In genomic region chr1:21322681-21323016, GRCh38 we compare ENCODE assay signal across 9 cellular contexts. TPM values are rescaled to one million over a fixed set of nuclear protein-coding genes. Genes with fewer than 3 reads are reported as not detected.
A peak's percentile ranks its signal among the peaks of the same experiment; 100 is the strongest.
DNase-seq lines count a peak whose midpoint lies in the region; ATAC-seq and TF ChIP-seq lines count a peak whose summit lies in the region.
"Had no signal": no experiment of that assay in that cellular context is flagged by ENCODE, and none has a peak within 500 bp of the region (broad histone marks: within the 10 kb centered on the region; RNA-seq: fewer than 3 reads in every experiment).

No MANE protein-coding gene starts in this region.

- no peak overlapping the region for H3K9ac ChIP-seq in rectal smooth muscle tissue (ENCODE audit: low read length)

- H3K36me3 ChIP-seq in RWPE2 (ENCODE audit: low read depth): no peaks in the 10 kb centered on the region
- no peaks in the 10 kb centered on the region for H3K36me3 ChIP-seq in esophagus squamous epithelium
- H3K36me3 ChIP-seq in rectal smooth muscle tissue (ENCODE audit: control insufficient read depth, insufficient read depth, low read length): no peaks in the 10 kb centered on the region

- H3K4me3 ChIP-seq in RWPE2 (ENCODE audit: severe bottlenecking) (no peak overlapping the region), esophagus squamous epithelium (no peak overlapping the region), rectal smooth muscle tissue (ENCODE audit: low read length) (no peak overlapping the region)

- TF ChIP-seq POLR2A in esophagus squamous epithelium (IDR thresholded peaks at IDR 0.05): no peak

- H3K27me3 ChIP-seq in RWPE2 (ENCODE audit: insufficient read depth, poor library complexity, severe bottlenecking) (no peaks in the 10 kb centered on the region), esophagus squamous epithelium (no peaks in the 10 kb centered on the region), rectal smooth muscle tissue (ENCODE audit: control insufficient read depth, insufficient read depth, low read length) (no peaks in the 10 kb centered on the region)

- intact Hi-C loops in esophagus squamous epithelium (cut with DNase I): no loop called here

- H3K9me3 ChIP-seq in RWPE2 (ENCODE audit: severe bottlenecking) (no peaks in the 10 kb centered on the region), esophagus squamous epithelium (no peaks in the 10 kb centered on the region)

- ATAC-seq in RWPE2 (ENCODE audit: low read depth) (no peak), GM18907 (IDR thresholded peaks at IDR 0.05; ENCODE audit: unreplicated experiment) (no peak), GM21447 (IDR thresholded peaks at IDR 0.05; ENCODE audit: unreplicated experiment) (no peak)

- no peak for TF ChIP-seq CTCF in RWPE2 (IDR thresholded peaks at IDR 0.05; ENCODE audit: poor library complexity, severe bottlenecking)
- TF ChIP-seq CTCF in esophagus squamous epithelium (IDR thresholded peaks at IDR 0.05): no peak
- TF ChIP-seq CTCF in GM10248 (IDR thresholded peaks at IDR 0.05; ENCODE audit: control extremely low read depth, extremely low read depth, low read depth, missing control alignments): no peak

- POLR2A ChIA-PET in GM10248 (lab: Yijun Ruan, JAX): no interaction called here

- 38 to 64% methylated on average over 6 of the region's 6 CpGs for WGBS in esophagus squamous epithelium, 2 donors

- DNase-seq in Daoy (ENCODE audit: low read depth): peak; percentile 63
- no peak for DNase-seq in RWPE2 (ENCODE audit: low spot score)
- DNase-seq in esophagus squamous epithelium (lab: John Stamatoyannopoulos, UW): no peak
- DNase-seq in GM10248 (ENCODE audit: extremely low spot score): no peak
- no peak for DNase-seq in SKM-1 treated with dmso at 0.1 percent for 144 hours (lab: John Stamatoyannopoulos, UW; ENCODE audit: unreplicated experiment)
- DNase-seq: NCI-H2029 treated with DMSO at 0.1 percent for 48 hours had no signal

- CTCF ChIA-PET in GM10248 (lab: Yijun Ruan, JAX): interaction anchor here (1.1 to 7.2 kb wide), 4 partner anchors 13 to 71 kb away, joined by 3 to 95 read pairs (median 22); no protein-coding TSS in a partner anchor

- H3K27ac ChIP-seq in RWPE2 (ENCODE audit: poor library complexity, severe bottlenecking) (peak overlapping the region; percentile 73), esophagus squamous epithelium (peak overlapping the region; percentile 55 to 87 (median 86)), rectal smooth muscle tissue (ENCODE audit: low read depth, low read length) (peak overlapping the region; percentile 54)

- peaks cover 21% of the 10 kb centered on the region for H3K4me1 ChIP-seq in RWPE2 (ENCODE audit: insufficient read depth, poor library complexity, severe bottlenecking)
- H3K4me1 ChIP-seq in esophagus squamous epithelium: peaks cover 44 to 100% (median 87%) of the 10 kb centered on the region in 3 donors
- H3K4me1 ChIP-seq in rectal smooth muscle tissue (ENCODE audit: control insufficient read depth, insufficient read depth, low read length): peaks cover 82% of the 10 kb centered on the region

RNA-seq across cellular contexts. Expression of gene ECE1, which starts 32.4 kb away (rescaled TPM):
- total RNA-seq in Daoy (2014; rRNA removed; shearing (Covaris generic)): 59.8 and 69.8 TPM in 2 replicates
- total RNA-seq in esophagus squamous epithelium: 10 to 100 TPM; 11.3 to 42.2 (median 24.1) TPM
